20 cellular contexts compared by ENCODE assay signal in genomic region chr10:69489506-69490090, GRCh38. TPM values are rescaled to one million over a fixed set of nuclear protein-coding genes. Genes with fewer than 3 reads are reported as not detected.
A peak's percentile ranks its signal among the peaks of the same experiment; 100 is the strongest.
DNase-seq lines count a peak whose midpoint lies in the region; FAIRE-seq and TF ChIP-seq lines count a peak whose summit lies in the region.
"Had no signal": no experiment of that assay in that cellular context is flagged by ENCODE, and none has a peak within 500 bp of the region (broad histone marks: within the 10 kb centered on the region; RNA-seq: fewer than 3 reads in every experiment).

No MANE protein-coding gene starts in this region.

- H3K9ac ChIP-seq in stomach smooth muscle (ENCODE audit: low read length in 2 of 2): no peak overlapping the region
- H3K9ac ChIP-seq: GM23248 had no signal

- H3K4me1 ChIP-seq in osteoblast (ENCODE audit: insufficient read depth, low read length): no peaks in the 10 kb centered on the region
- peaks cover 75% of the 10 kb centered on the region for H3K4me1 ChIP-seq in stomach smooth muscle (ENCODE audit: control insufficient read depth, insufficient read depth, low read length)

- no peaks in the 10 kb centered on the region for H4K20me1 ChIP-seq in osteoblast (ENCODE audit: insufficient read depth, low read length)

- no peak for TF ChIP-seq POLR2A in GM12891 (IDR thresholded peaks at IDR 0.05; ENCODE audit: low read depth, low read length)

- no peak overlapping the region for H3K4me2 ChIP-seq in osteoblast (ENCODE audit: insufficient read depth, low read length)

- H3K9me3 ChIP-seq in osteoblast (ENCODE audit: low read depth, low read length) (peaks cover 10% of the 10 kb centered on the region), stomach smooth muscle (ENCODE audit: control insufficient read depth in 2 of 2, low read length in 2 of 2) (no peaks in the 10 kb centered on the region)
- H3K9me3 ChIP-seq: BE2C had no signal

- TF ChIP-seq CTCF in bronchial epithelial cell (IDR thresholded peaks at IDR 0.05; ENCODE audit: insufficient read depth, low read length, severe bottlenecking) (no peak), osteoblast (IDR thresholded peaks at IDR 0.05; ENCODE audit: extremely low read depth, low read depth, low read length) (no peak)

- H3K27ac ChIP-seq in cingulate gyrus (ENCODE audit: low read depth, low read length) (peak overlapping the region; percentile 39), osteoblast (ENCODE audit: low read depth, low read length) (no peak overlapping the region), stomach smooth muscle (ENCODE audit: low read length) (peak overlapping the region; percentile 24)
- H3K27ac ChIP-seq: GM23248 had no signal

- H3K79me2 ChIP-seq in osteoblast (ENCODE audit: insufficient read depth, low read length): no peaks in the 10 kb centered on the region

- H3K4me3 ChIP-seq in bronchial epithelial cell (ENCODE audit: low read depth, low read length) (no peak overlapping the region), osteoblast (ENCODE audit: insufficient read depth, low read length) (no peak overlapping the region), stomach smooth muscle (ENCODE audit: low read length in 2 of 2) (no peak overlapping the region)
- H3K4me3 ChIP-seq: GM23248 had no signal

- no peak overlapping the region for H2AFZ ChIP-seq in osteoblast (ENCODE audit: low read length)
- H2AFZ ChIP-seq: GM23248 had no signal

- H3K27me3 ChIP-seq in bronchial epithelial cell (ENCODE audit: control insufficient read depth, insufficient read depth, low read length) (no peaks in the 10 kb centered on the region), osteoblast (ENCODE audit: insufficient read depth, low read length) (no peaks in the 10 kb centered on the region), stomach smooth muscle (ENCODE audit: control insufficient read depth in 1 of 2, insufficient read depth in 2 of 2, low read length in 2 of 2) (no peaks in the 10 kb centered on the region)
- H3K27me3 ChIP-seq: BE2C had no signal

- DNase-seq in bronchial epithelial cell (ENCODE audit: low read depth): no peak
- DNase-seq in osteoblast (ENCODE audit: insufficient read length, low spot score, missing footprints): peak; percentile 52
- DNase-seq in UCSD-AML1 (lab: John Stamatoyannopoulos, UW; ENCODE audit: unreplicated experiment): no peak
- no peak for DNase-seq in GM12891 (ENCODE audit: insufficient read length, low spot score)
- no peak for DNase-seq in activated CD4-positive, alpha-beta T cell treated with anti-CD3 and anti-CD28 coated beads for 4 hours
- DNase-seq: BE2C, EL, GF-D8, GM23248, H9, HFFc6, Kasumi-1, NCI-H1694, NCI-H2081, NCI-H2171, NCI-H345, NCI-H526 had no signal

- FAIRE-seq in bronchial epithelial cell (lab: Jason Lieb, UNC): peak; percentile 60
- FAIRE-seq in GM12891 (lab: Jason Lieb, UNC): no peak
- FAIRE-seq: RCC 7860 had no signal

- H3K36me3 ChIP-seq in bronchial epithelial cell (ENCODE audit: control insufficient read depth, insufficient read depth, low read length): no peaks in the 10 kb centered on the region
- H3K36me3 ChIP-seq in osteoblast (ENCODE audit: insufficient read depth, low read length): no peaks in the 10 kb centered on the region
- H3K36me3 ChIP-seq in stomach smooth muscle (ENCODE audit: control insufficient read depth in 2 of 2, insufficient read depth in 2 of 2, low read length in 2 of 2): peaks cover 5% of the 10 kb centered on the region in 2 donors
- H3K36me3 ChIP-seq: BE2C had no signal

TF ChIP-seq in GM12891, 5 proteins besides CTCF, POLR2A, EP300 and RAD21:
- no peak for TF ChIP-seq POU2F2 (IDR thresholded peaks at IDR 0.05; ENCODE audit: low read depth, low read length)
- no peak for TF ChIP-seq SPI1 (IDR thresholded peaks at IDR 0.05; ENCODE audit: low read depth, low read length)
- no peak for TF ChIP-seq TAF1 (IDR thresholded peaks at IDR 0.05; ENCODE audit: low read depth, low read length)
- no peak for TF ChIP-seq PAX5 (IDR thresholded peaks at IDR 0.05; ENCODE audit: insufficient read depth, low read length, severe bottlenecking)
- TF ChIP-seq POLR2AphosphoS5 (IDR thresholded peaks at IDR 0.05; ENCODE audit: low read depth, low read length): no peak

RNA-seq across cellular contexts. Expression of gene TSPAN15, which starts 38.3 kb away (rescaled TPM):
- total RNA-seq in bronchial epithelial cell: 12.1 and 14.8 TPM in 2 replicates
- total RNA-seq in osteoblast: 0.59 and 0.72 TPM in 2 replicates
- 2.2 TPM for polyA plus RNA-seq in GM12891 (2012; ENCODE audit: low read depth, missing spikeins)
- total RNA-seq: GM23248 had no signal
